In the genomic region with DNA sequence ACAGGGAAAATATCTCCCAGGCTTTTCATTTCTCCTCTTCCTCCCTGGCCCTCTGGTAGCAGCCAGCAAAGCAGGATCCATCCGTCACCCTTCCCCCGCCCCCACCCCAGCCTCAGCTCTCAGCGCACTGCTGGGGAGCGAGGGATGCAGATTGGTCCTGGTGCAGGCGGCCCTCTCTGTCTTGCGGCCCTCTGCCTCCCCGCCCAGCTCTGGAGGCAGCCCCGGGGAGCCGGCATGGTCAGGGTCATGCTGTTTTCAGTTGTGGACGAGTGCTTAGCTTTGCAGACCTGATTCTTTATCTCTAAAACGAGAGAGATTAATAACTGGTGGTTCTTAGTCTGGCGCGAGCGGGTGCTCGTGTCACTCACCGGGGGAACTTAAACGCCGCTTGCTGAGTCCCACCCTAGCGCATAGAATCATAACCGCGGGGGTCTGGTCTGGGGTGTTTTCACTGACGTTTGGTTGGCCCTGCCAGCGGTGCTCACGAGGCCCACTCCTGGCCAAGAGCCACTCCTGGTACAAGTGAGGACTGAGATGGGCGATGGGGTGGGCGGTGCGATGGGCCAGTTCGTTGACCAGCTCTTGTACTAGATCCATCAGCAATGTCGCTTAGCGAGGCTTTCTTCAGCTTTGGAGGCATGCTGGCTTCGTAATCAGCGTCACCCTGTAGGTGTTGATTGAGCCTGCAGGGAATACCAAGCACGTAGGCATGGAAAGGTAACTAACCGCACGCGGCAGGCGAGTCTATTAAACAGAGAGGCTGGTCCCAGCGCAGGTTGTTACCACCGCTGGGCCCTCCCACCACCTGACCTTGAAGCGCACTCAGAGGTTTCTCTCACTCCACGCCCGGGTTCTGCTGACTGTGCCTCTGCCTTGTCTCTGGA, we compare ENCODE assay signal across 3 cellular contexts.
A peak's percentile ranks its signal among the peaks of the same experiment; 100 is the strongest.
TF ChIP-seq lines count a peak whose summit lies in the region.

No MANE protein-coding gene starts in this region.

TF ChIP-seq in SK-N-SH, 30 proteins besides CTCF, POLR2A, EP300 and RAD21:
- TF ChIP-seq MXI1 (IDR thresholded peaks at IDR 0.05; ENCODE audit: low read depth, low read length) (peak; percentile 35; the same call in 1 of the 2 replicates), SIN3A (IDR thresholded peaks at IDR 0.05; ENCODE audit: borderline replicate concordance, low read depth, low read length) (no peak), GATA2 (CRISPR knock-in tag; IDR thresholded peaks at IDR 0.05) (peak; percentile 69), TCF12 (IDR thresholded peaks at IDR 0.05) (no peak)
- TF ChIP-seq, protein P1, sequence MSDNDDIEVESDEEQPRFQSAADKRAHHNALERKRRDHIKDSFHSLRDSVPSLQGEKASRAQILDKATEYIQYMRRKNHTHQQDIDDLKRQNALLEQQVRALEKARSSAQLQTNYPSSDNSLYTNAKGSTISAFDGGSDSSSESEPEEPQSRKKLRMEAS (IDR thresholded peaks at IDR 0.05; ENCODE audit: low read depth) = no peak
- TF ChIP-seq, protein P2, sequence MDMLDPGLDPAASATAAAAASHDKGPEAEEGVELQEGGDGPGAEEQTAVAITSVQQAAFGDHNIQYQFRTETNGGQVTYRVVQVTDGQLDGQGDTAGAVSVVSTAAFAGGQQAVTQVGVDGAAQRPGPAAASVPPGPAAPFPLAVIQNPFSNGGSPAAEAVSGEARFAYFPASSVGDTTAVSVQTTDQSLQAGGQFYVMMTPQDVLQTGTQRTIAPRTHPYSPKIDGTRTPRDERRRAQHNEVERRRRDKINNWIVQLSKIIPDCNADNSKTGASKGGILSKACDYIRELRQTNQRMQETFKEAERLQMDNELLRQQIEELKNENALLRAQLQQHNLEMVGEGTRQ (IDR thresholded peaks at IDR 0.05; ENCODE audit: borderline replicate concordance, low read depth, low read length) = no peak

TF ChIP-seq in SK-N-SH treated with all-trans-retinoic acid at 6 μM for 48 hours, 23 proteins besides CTCF, POLR2A, EP300 and RAD21:
- TF ChIP-seq ISL1 (CRISPR knock-in tag; IDR thresholded peaks at IDR 0.05) (no peak), TCF4 (CRISPR knock-in tag; IDR thresholded peaks at IDR 0.05; ENCODE audit: borderline replicate concordance) (no peak), PPARA (CRISPR knock-in tag; IDR thresholded peaks at IDR 0.05; ENCODE audit: borderline replicate concordance) (no peak), RARB (CRISPR knock-in tag; IDR thresholded peaks at IDR 0.05) (no peak), GLIS3 (CRISPR knock-in tag; IDR thresholded peaks at IDR 0.05) (no peak), TOX (CRISPR knock-in tag; IDR thresholded peaks at IDR 0.05; ENCODE audit: borderline replicate concordance) (no peak), ZNF8 (CRISPR knock-in tag; IDR thresholded peaks at IDR 0.05) (no peak), ZNF565 (CRISPR knock-in tag; conservative IDR thresholded peaks at IDR 0.05; ENCODE audit: low read depth) (no peak), ARNTL (CRISPR knock-in tag; IDR thresholded peaks at IDR 0.05; ENCODE audit: borderline replicate concordance, low read depth) (no peak), ZFP30 (CRISPR knock-in tag; IDR thresholded peaks at IDR 0.05) (no peak), CREB5 (CRISPR knock-in tag; IDR thresholded peaks at IDR 0.05; ENCODE audit: low read depth) (no peak), ZFP3 (CRISPR knock-in tag; IDR thresholded peaks at IDR 0.05) (no peak)

TF ChIP-seq in IMR-90, 13 proteins besides CTCF, POLR2A, EP300 and RAD21:
- TF ChIP-seq SMC3 (IDR thresholded peaks at IDR 0.05; ENCODE audit: low read depth, low read length) = no peak
- TF ChIP-seq RFX5 (IDR thresholded peaks at IDR 0.05; ENCODE audit: low read depth, low read length) = no peak
- TF ChIP-seq MAZ (IDR thresholded peaks at IDR 0.05; ENCODE audit: borderline replicate concordance, low read depth, low read length) = no peak
- TF ChIP-seq MXI1 (IDR thresholded peaks at IDR 0.05; ENCODE audit: borderline replicate concordance, low read depth, low read length) = no peak
- TF ChIP-seq, protein P2 (IDR thresholded peaks at IDR 0.05; ENCODE audit: low read depth, low read length) = no peak
- no peak for TF ChIP-seq MAFK (IDR thresholded peaks at IDR 0.05; ENCODE audit: low read depth, low read length)
- TF ChIP-seq CHD1 (IDR thresholded peaks at IDR 0.05; ENCODE audit: low read depth, low read length) = no peak
- TF ChIP-seq NFE2L2 (IDR thresholded peaks at IDR 0.05; ENCODE audit: low read depth, low read length) = no peak
- no peak for TF ChIP-seq CEBPB (IDR thresholded peaks at IDR 0.05; ENCODE audit: low read depth, low read length)
- no peak for TF ChIP-seq RCOR1 (IDR thresholded peaks at IDR 0.05; ENCODE audit: insufficient replicate concordance, low read length)
- no peak for TF ChIP-seq FOS (IDR thresholded peaks at IDR 0.05; ENCODE audit: low read depth, low read length)
- no peak for TF ChIP-seq BHLHE40 (IDR thresholded peaks at IDR 0.05; ENCODE audit: low read depth, low read length)
- TF ChIP-seq ELK1 (IDR thresholded peaks at IDR 0.05; ENCODE audit: borderline replicate concordance, low read depth, low read length) = no peak
